17 cellular contexts compared by ENCODE assay signal in genomic region chr6:124995645-124996325, GRCh38. TPM values are rescaled to one million over a fixed set of nuclear protein-coding genes. Genes with fewer than 3 reads are reported as not detected.
DNase-seq lines count a peak whose midpoint lies in the region; ATAC-seq and TF ChIP-seq lines count a peak whose summit lies in the region.
"Had no signal": no experiment of that assay in that cellular context is flagged by ENCODE, and none has a peak within 500 bp of the region (broad histone marks: within the 10 kb centered on the region; RNA-seq: fewer than 3 reads in every experiment).

No MANE protein-coding gene starts in this region.

- H4K8ac ChIP-seq in IMR-90 (ENCODE audit: low read depth in 2 of 2, low read length in 2 of 2), result no peak overlapping the region

- in situ Hi-C loops in IMR-90 (cut with MboI; ENCODE audit: low sequenced_read_pairs) (no loop called here), brain microvascular endothelial cell (cut with HindIII; ENCODE audit: low pct_ligation_motif_present, low sequenced_read_pairs) (no loop called here), gastrocnemius medialis (cut with MboI; ENCODE audit: low sequenced_read_pairs in 4 of 4) (loop anchor here in 1 of 4 donors (25.0 kb wide), 1 partner anchor 292 kb away; no protein-coding TSS in a partner anchor)

- no TSS peak for BruUV-seq in IMR-90 (replicated peaks; lab: Mats Ljungman, UMichigan)

- no peak overlapping the region for H3K27ac Mint-ChIP-seq in activated naive CD4-positive, alpha-beta T cell treated with anti-CD3 and anti-CD28 coated beads, Interleukin-2, amount 10 ng/mL, durations not matched to agents 7 days and 5 days
- H3K27ac Mint-ChIP-seq: CD8-positive, alpha-beta memory T cell; IgD-negative memory B cell had no signal

- CTCF ChIA-PET in IMR-90 (lab: Yijun Ruan, JAX), result no interaction called here
- CTCF ChIA-PET in activated naive CD4-positive, alpha-beta T cell treated with anti-CD3 and anti-CD28 coated beads, Interleukin-2, amount 10 ng/mL, durations not matched to agents 7 days and 5 days (lab: Charles Lee), result no interaction called here

- peak overlapping the region; percentile 6; the same call in 1 of the 2 replicates for H3K23ac ChIP-seq in IMR-90 (ENCODE audit: low read depth, low read length)

- no peaks in the 10 kb centered on the region for H3K27me3 Mint-ChIP-seq in activated naive CD4-positive, alpha-beta T cell treated with anti-CD3 and anti-CD28 coated beads, Interleukin-2, amount 10 ng/mL, durations not matched to agents 7 days and 5 days
- H3K27me3 Mint-ChIP-seq: CD8-positive, alpha-beta memory T cell had no signal

- no CpG with 5 or more reads among the region's 8 CpGs for WGBS in IMR-90 (ENCODE audit: extremely low coverage in 2 of 2, insufficient read length in 1 of 2), 2 experiments
- WGBS in thyroid gland, 2 donors, result 95 to 98% methylated on average over 8 of the region's 8 CpGs

- H3K4me3 ChIP-seq in IMR-90 (ENCODE audit: insufficient read depth, low read depth, low read length) (no peak overlapping the region), brain microvascular endothelial cell (ENCODE audit: low read depth, low read length) (no peak overlapping the region), gastrocnemius medialis (no peak overlapping the region), thyroid gland (replicated peaks in 1 of 3) (no peak overlapping the region)
- H3K4me3 ChIP-seq: BLaER1, SK-N-MC had no signal

- no peaks in the 10 kb centered on the region for H3K9me3 ChIP-seq in IMR-90 (ENCODE audit: control insufficient read depth, insufficient read depth, low read length)
- no peaks in the 10 kb centered on the region for H3K9me3 ChIP-seq in gastrocnemius medialis
- H3K9me3 ChIP-seq in thyroid gland, result no peaks in the 10 kb centered on the region
- H3K9me3 ChIP-seq: BLaER1 had no signal

- no peak for TF ChIP-seq CTCF in IMR-90 (conservative IDR thresholded peaks at IDR 0.05; ENCODE audit: low read depth, low read length)
- no peak for TF ChIP-seq CTCF in brain microvascular endothelial cell (IDR thresholded peaks at IDR 0.05; ENCODE audit: low read depth, low read length, missing control alignments)
- no peak for TF ChIP-seq CTCF in gastrocnemius medialis (IDR thresholded peaks at IDR 0.05 in 4 of 5, conservative IDR thresholded peaks at IDR 0.05 in 1 of 5)
- no peak for TF ChIP-seq CTCF in thyroid gland (IDR thresholded peaks at IDR 0.05)

- no peak overlapping the region for H2BK20ac ChIP-seq in IMR-90 (ENCODE audit: low read depth, low read length)

- intact Hi-C loops in IMR-90 (cut with micrococcal nuclease), result no loop called here
- intact Hi-C loops in gastrocnemius medialis (cut with DNase I; ENCODE audit: low total_unique reads), result no loop called here
- intact Hi-C loops in thyroid gland (cut with DNase I), result no loop called here

- DNase-seq in IMR-90, result no peak
- DNase-seq in brain microvascular endothelial cell, result no peak
- peak; percentile 56 for DNase-seq in left lobe of liver (ENCODE audit: low spot score)
- no peak for DNase-seq in gastrocnemius medialis
- DNase-seq in activated naive CD4-positive, alpha-beta T cell treated with anti-CD3 and anti-CD28 coated beads, Interleukin-2, amount 10 ng/mL, durations not matched to agents 7 days and 5 days, result no peak
- DNase-seq in amniotic stem cell (lab: John Stamatoyannopoulos, UW), result no peak
- DNase-seq in thyroid gland, result no peak
- DNase-seq: CD8-positive, alpha-beta memory T cell; MV-4-11; NCI-H1436 treated with DMSO at 0.1 percent for 48 hours; NCI-H2081; NCI-H226; NCI-H526 treated with DMSO at 0.1 percent for 48 hours; NK-92 treated with Interleukin-12 subunit alpha and Interleukin-12 subunit beta, amount 100 ng/mL, for 24 hours had no signal

- no peak overlapping the region for H2AK5ac ChIP-seq in IMR-90 (ENCODE audit: low read depth, low read length)

- H3K36me3 ChIP-seq in IMR-90 (ENCODE audit: control insufficient read depth, insufficient read depth, low read length), result peaks cover 4% of the 10 kb centered on the region
- H3K36me3 ChIP-seq in brain microvascular endothelial cell (replicated peaks), result peaks cover 3% of the 10 kb centered on the region
- H3K36me3 ChIP-seq in gastrocnemius medialis, result no peaks in the 10 kb centered on the region
- no peaks in the 10 kb centered on the region for H3K36me3 ChIP-seq in thyroid gland
- H3K36me3 ChIP-seq: BLaER1 had no signal

- H3K18ac ChIP-seq in IMR-90 (ENCODE audit: low read depth, low read length), result no peak overlapping the region

- H3K56ac ChIP-seq in IMR-90 (ENCODE audit: extremely low read depth, insufficient read depth, low read length), result no peak overlapping the region

- H2BK5ac ChIP-seq in IMR-90 (ENCODE audit: low read depth, low read length, poor library complexity, severe bottlenecking), result no peak overlapping the region

- peaks cover 10% of the 10 kb centered on the region for H3K4me1 ChIP-seq in IMR-90 (ENCODE audit: control insufficient read depth, insufficient read depth, low read length)
- peaks cover 78% of the 10 kb centered on the region in 2 donors for H3K4me1 ChIP-seq in gastrocnemius medialis
- peaks cover 25 to 28% of the 10 kb centered on the region in 2 donors for H3K4me1 ChIP-seq in thyroid gland
- H3K4me1 ChIP-seq: BLaER1 had no signal

- no peak for TF ChIP-seq POLR2A in IMR-90 (IDR thresholded peaks at IDR 0.05; ENCODE audit: low read depth, low read length)
- TF ChIP-seq POLR2A in gastrocnemius medialis (IDR thresholded peaks at IDR 0.05), result no peak
- TF ChIP-seq POLR2A in thyroid gland (IDR thresholded peaks at IDR 0.05), result no peak

- H3K27me3 ChIP-seq in IMR-90 (ENCODE audit: control insufficient read depth, insufficient read depth, low read length) (no peaks in the 10 kb centered on the region), brain microvascular endothelial cell (replicated peaks) (no peaks in the 10 kb centered on the region), gastrocnemius medialis (no peaks in the 10 kb centered on the region), thyroid gland (no peaks in the 10 kb centered on the region)
- H3K27me3 ChIP-seq: BLaER1 had no signal

- H2AFZ ChIP-seq in IMR-90 (replicated peaks; ENCODE audit: low read length, poor library complexity), result no peak overlapping the region

- no peak overlapping the region for H4K91ac ChIP-seq in IMR-90 (ENCODE audit: insufficient read depth, low read depth, low read length)

- H2BK15ac ChIP-seq in IMR-90 (ENCODE audit: low read depth, low read length), result no peak overlapping the region

- no peaks in the 10 kb centered on the region for H3K4me1 Mint-ChIP-seq in activated naive CD4-positive, alpha-beta T cell treated with anti-CD3 and anti-CD28 coated beads, Interleukin-2, amount 10 ng/mL, durations not matched to agents 7 days and 5 days
- H3K4me1 Mint-ChIP-seq: CD8-positive, alpha-beta memory T cell; IgD-negative memory B cell had no signal

- no peaks in the 10 kb centered on the region for H3K9me3 Mint-ChIP-seq in activated naive CD4-positive, alpha-beta T cell treated with anti-CD3 and anti-CD28 coated beads, Interleukin-2, amount 10 ng/mL, durations not matched to agents 7 days and 5 days

- no peaks in the 10 kb centered on the region for H4K20me1 ChIP-seq in IMR-90 (ENCODE audit: insufficient read depth, low read length)
- H4K20me1 ChIP-seq: BLaER1 had no signal

- H3K36me3 Mint-ChIP-seq in activated naive CD4-positive, alpha-beta T cell treated with anti-CD3 and anti-CD28 coated beads, Interleukin-2, amount 10 ng/mL, durations not matched to agents 7 days and 5 days, result no peaks in the 10 kb centered on the region
- H3K36me3 Mint-ChIP-seq: CD8-positive, alpha-beta memory T cell; IgD-negative memory B cell had no signal

- H3K4me3 Mint-ChIP-seq in activated naive CD4-positive, alpha-beta T cell treated with anti-CD3 and anti-CD28 coated beads, Interleukin-2, amount 10 ng/mL, durations not matched to agents 7 days and 5 days, result no peak overlapping the region
- H3K4me3 Mint-ChIP-seq: CD8-positive, alpha-beta memory T cell; IgD-negative memory B cell had no signal

- ATAC-seq in IMR-90 (ENCODE audit: low read depth) (no peak), left lobe of liver (peak; percentile 81), gastrocnemius medialis (peak in 1 of 2 donors; percentile 35)

- dilution Hi-C loops in IMR-90 (cut with HindIII; ENCODE audit: low sequenced_read_pairs, unreplicated experiment), result no loop called here

- no peak for TF ChIP-seq RAD21 in IMR-90 (IDR thresholded peaks at IDR 0.05; ENCODE audit: low read length)

- H3K9ac ChIP-seq in IMR-90 (ENCODE audit: low read depth, low read length), result no peak overlapping the region
- H3K9ac ChIP-seq: BLaER1 had no signal

- no peak overlapping the region for H3K4ac ChIP-seq in IMR-90 (ENCODE audit: low read depth, low read length)

- H3K79me1 ChIP-seq in IMR-90 (ENCODE audit: low read depth in 1 of 2, low read length in 2 of 2), result peaks cover 35 to 65% of the 10 kb centered on the region in 2 experiments

- H2AK9ac ChIP-seq in IMR-90 (replicated peaks; ENCODE audit: low read depth, low read length, poor library complexity), result no peak overlapping the region

- no peak overlapping the region for H3K27ac ChIP-seq in IMR-90 (ENCODE audit: insufficient read depth, low read length)
- peak overlapping the region; percentile 58 for H3K27ac ChIP-seq in brain microvascular endothelial cell
- peak overlapping the region in 3 of 4 donors; percentile 51 to 70 (median 67) for H3K27ac ChIP-seq in gastrocnemius medialis
- H3K27ac ChIP-seq in thyroid gland, result no peak overlapping the region
- H3K27ac ChIP-seq: BLaER1, SK-N-MC had no signal

- peaks cover 6% of the 10 kb centered on the region; the same call in 1 of the 2 replicates for H3K9me1 ChIP-seq in IMR-90 (ENCODE audit: insufficient read depth, low read length)

- H2BK120ac ChIP-seq in IMR-90 (ENCODE audit: low read depth, low read length), result no peak overlapping the region

- no peak overlapping the region; the same call in 1 of the 2 replicates for H4K5ac ChIP-seq in IMR-90 (ENCODE audit: low read depth, low read length)

- POLR2A ChIA-PET in IMR-90 (lab: Charles Lee; ENCODE audit: unreplicated experiment), result no interaction called here

- no peak overlapping the region for H3K14ac ChIP-seq in IMR-90 (replicated peaks; ENCODE audit: low read depth, low read length)

- no peak overlapping the region for H3K4me2 ChIP-seq in IMR-90 (ENCODE audit: low read depth, low read length)
- H3K4me2 ChIP-seq: BLaER1 had no signal

TF ChIP-seq in IMR-90, 13 proteins besides CTCF, POLR2A, EP300 and RAD21 (continues in another document):
- TF ChIP-seq NFE2L2 (IDR thresholded peaks at IDR 0.05; ENCODE audit: low read depth, low read length), result no peak

RNA-seq across cellular contexts. Expression of gene RNF217, which starts 33.5 kb away (rescaled TPM):
- 16.7 and 20.4 TPM in 2 replicates for total RNA-seq in IMR-90 (2012; rRNA removed)
- 11.7 TPM in 2 replicates for polyA plus RNA-seq in IMR-90 (2012; rRNA removed)
- polyA plus RNA-seq in IMR-90 (2012; cell fraction: cytosol; rRNA removed), result 2.5 and 2.7 TPM in 2 replicates
- polyA plus RNA-seq in IMR-90 (2012; cell fraction: nucleus; rRNA removed; ENCODE audit: low replicate concordance), result 7.8 and 59.2 TPM in 2 replicates
- 25.0 TPM for total RNA-seq in left lobe of liver
- 10 to 100 TPM in 3 of 4 donors, 1 to 10 TPM in 1; 4.5 to 15.5 (median 12.4) TPM for total RNA-seq in gastrocnemius medialis
- total RNA-seq in thyroid gland, result 10 to 100 TPM; 29.0 to 53.7 (median 31.0) TPM
- polyA plus RNA-seq: CD8-positive, alpha-beta memory T cell; IgD-negative memory B cell had no signal

Comparison
In these comparisons a context has a peak if more than half of its experiments do, and no peak if none do; other contexts are left out.
1. H3K27ac ChIP-seq: peak in brain microvascular endothelial cell (single experiment) and gastrocnemius medialis (3 of 4); none in IMR-90 (single experiment) and thyroid gland (0 of 3).